Comparison of ENCODE assay signal across 8 cellular contexts in the genomic region with DNA sequence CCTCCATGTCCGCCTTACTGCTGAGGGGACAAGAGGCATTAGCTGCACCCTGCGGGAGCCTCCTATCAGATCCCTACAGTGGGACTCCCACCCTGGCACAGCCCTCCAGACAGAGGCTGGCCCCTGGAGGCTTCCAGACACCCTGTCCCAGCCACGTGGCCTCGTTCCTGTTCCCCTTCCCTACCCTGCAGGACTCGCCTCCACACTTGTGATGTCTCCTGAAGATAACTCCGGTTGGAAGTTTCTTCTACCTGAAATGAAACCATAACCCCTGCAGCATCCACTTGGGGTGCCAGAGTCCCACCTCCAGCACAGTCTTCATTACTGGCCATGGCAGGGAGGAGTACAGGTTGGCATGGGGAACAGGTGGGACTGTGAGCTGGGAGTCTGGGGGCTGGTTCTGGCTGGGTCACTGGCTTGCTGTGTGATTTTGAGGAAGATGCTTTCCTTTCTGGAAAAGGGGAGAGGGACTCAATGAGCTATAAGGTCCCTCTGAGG. TPM values are rescaled to one million over a fixed set of nuclear protein-coding genes. Genes with fewer than 3 reads are reported as not detected.
DNase-seq lines count a peak whose midpoint lies in the region; ATAC-seq and TF ChIP-seq lines count a peak whose summit lies in the region.

No MANE protein-coding gene starts in this region.

- intact Hi-C loops in breast epithelium (cut with DNase I; ENCODE audit: low total_unique reads) = no loop called here

- POLR2A ChIA-PET in naive thymus-derived CD8-positive, alpha-beta T cell (lab: Charles Lee) = interaction anchor here (64.1 to 66.7 kb wide), 2 partner anchors 1 to 29 kb away, joined by 2283 read pairs; partner anchors contain the start of genes GGA1, LGALS1, NOL12 and PDXP

- no peak for ATAC-seq in naive thymus-derived CD8-positive, alpha-beta T cell
- ATAC-seq in GM21381 (IDR thresholded peaks at IDR 0.05; ENCODE audit: unreplicated experiment) = no peak
- ATAC-seq in HG03139 (IDR thresholded peaks at IDR 0.05; ENCODE audit: unreplicated experiment) = no peak

- H3K36me3 Mint-ChIP-seq in naive thymus-derived CD8-positive, alpha-beta T cell = no peaks in the 10 kb centered on the region

- H3K27ac ChIP-seq in BLaER1 (peak overlapping the region; percentile 92), breast epithelium (peak overlapping the region; percentile 64 to 90)

- H3K4me3 Mint-ChIP-seq in naive thymus-derived CD8-positive, alpha-beta T cell = peak overlapping the region; percentile 69 to 82 (median 80)

- peak overlapping the region; percentile 90 for H3K4me2 ChIP-seq in BLaER1

- H3K4me1 Mint-ChIP-seq in naive thymus-derived CD8-positive, alpha-beta T cell = peaks cover 33 to 81% (median 75%) of the 10 kb centered on the region in 4 donors

- H3K36me3 ChIP-seq in BLaER1 = peaks cover 27% of the 10 kb centered on the region
- H3K36me3 ChIP-seq in breast epithelium = no peaks in the 10 kb centered on the region

- peak overlapping the region; percentile 91 to 97 (median 94) for H3K27ac Mint-ChIP-seq in naive thymus-derived CD8-positive, alpha-beta T cell

- H4K20me1 ChIP-seq in BLaER1 = no peaks in the 10 kb centered on the region

- H3K4me1 ChIP-seq in BLaER1 = peaks cover 98% of the 10 kb centered on the region
- H3K4me1 ChIP-seq in breast epithelium = peaks cover 7 to 20% of the 10 kb centered on the region in 2 donors

- H3K9me3 ChIP-seq in BLaER1 = no peaks in the 10 kb centered on the region
- no peaks in the 10 kb centered on the region for H3K9me3 ChIP-seq in breast epithelium

- no peak for TF ChIP-seq POLR2A in breast epithelium (IDR thresholded peaks at IDR 0.05)

- DNase-seq in Kasumi-1 (lab: John Stamatoyannopoulos, UW) (peak; percentile 48 to 50), breast epithelium (ENCODE audit: low spot score in 2 of 2) (no peak), NCI-H1105 (lab: John Stamatoyannopoulos, UW) (no peak), putamen (ENCODE audit: low spot score) (no peak)
- no peak for DNase-seq in naive thymus-derived CD8-positive, alpha-beta T cell

- H3K27me3 ChIP-seq in BLaER1 (no peaks in the 10 kb centered on the region), breast epithelium (no peaks in the 10 kb centered on the region)

- H3K9me3 Mint-ChIP-seq in naive thymus-derived CD8-positive, alpha-beta T cell = no peaks in the 10 kb centered on the region

- no peak for TF ChIP-seq CTCF in breast epithelium (IDR thresholded peaks at IDR 0.05)

- peak overlapping the region; percentile 73 for H3K9ac ChIP-seq in BLaER1

- no peaks in the 10 kb centered on the region for H3K27me3 Mint-ChIP-seq in naive thymus-derived CD8-positive, alpha-beta T cell

- peak overlapping the region; percentile 49 for H3K4me3 ChIP-seq in BLaER1
- peak overlapping the region in 2 of 3 donors; percentile 14 to 58 for H3K4me3 ChIP-seq in breast epithelium

RNA-seq across cellular contexts. Expression of gene SH3BP1, which starts 4.9 kb away (rescaled TPM):
- 1 to 10 TPM; 3.8 to 8.8 (median 7.3) TPM for total RNA-seq in breast epithelium
- total RNA-seq in naive thymus-derived CD8-positive, alpha-beta T cell = 10 to 100 TPM; 77.9 to 79.0 TPM
- polyA plus RNA-seq in naive thymus-derived CD8-positive, alpha-beta T cell = 10 to 100 TPM; 16.9 to 26.5 (median 25.6) TPM

RNA-seq across cellular contexts. Expression of gene PDXP, which starts 24.0 kb away (rescaled TPM):
- 1 to 10 TPM; 4.2 to 6.9 (median 4.2) TPM for total RNA-seq in breast epithelium
- total RNA-seq in naive thymus-derived CD8-positive, alpha-beta T cell = 1 to 10 TPM; 4.3 to 5.9 TPM
- polyA plus RNA-seq in naive thymus-derived CD8-positive, alpha-beta T cell = 1 to 10 TPM; 1.7 to 9.6 (median 5.8) TPM

RNA-seq across cellular contexts. Expression of gene GGA1, which starts 25.9 kb away (rescaled TPM):
- total RNA-seq in breast epithelium = 10 to 100 TPM; 36.6 to 63.9 (median 54.7) TPM
- total RNA-seq in naive thymus-derived CD8-positive, alpha-beta T cell = 100 to 1,000 TPM; 103 to 110 TPM
- 10 to 100 TPM; 20.3 to 24.5 (median 22.6) TPM for polyA plus RNA-seq in naive thymus-derived CD8-positive, alpha-beta T cell

RNA-seq across cellular contexts. Expression of gene LGALS1, which starts 40.9 kb away (rescaled TPM):
- total RNA-seq in breast epithelium = 1,000 to 10,000 TPM in 1 of 3 donors, 100 to 1,000 TPM in 2; 621 to 2,412 (median 641) TPM
- total RNA-seq in naive thymus-derived CD8-positive, alpha-beta T cell = 10 to 100 TPM; 14.3 to 16.8 TPM
- polyA plus RNA-seq in naive thymus-derived CD8-positive, alpha-beta T cell = 100 to 1,000 TPM in 1 of 3 donors, 10 to 100 TPM in 2; 19.6 to 122 (median 34.8) TPM

RNA-seq across cellular contexts. Expression of gene NOL12, which starts 51.6 kb away (rescaled TPM):
- 10 to 100 TPM; 24.5 to 29.4 (median 24.6) TPM for total RNA-seq in breast epithelium
- 10 to 100 TPM; 47.9 to 48.6 TPM for total RNA-seq in naive thymus-derived CD8-positive, alpha-beta T cell
- 10 to 100 TPM; 35.0 to 46.4 (median 43.8) TPM for polyA plus RNA-seq in naive thymus-derived CD8-positive, alpha-beta T cell

Comparison
In these comparisons a context has a peak if more than half of its experiments do, and no peak if none do; other contexts are left out.
1. DNase-seq: peak in Kasumi-1 (2 of 2); none in breast epithelium (0 of 2), naive thymus-derived CD8-positive, alpha-beta T cell (0 of 10), NCI-H1105 (single experiment) and putamen (single experiment).
2. RNA of gene SH3BP1, which starts 4.9 kb away (total RNA-seq): 77.9 to 79.0 TPM in naive thymus-derived CD8-positive, alpha-beta T cell; 3.8 to 8.8 TPM in breast epithelium; every median in the first group is over 4 times any median in the second.